In genomic region chr11:80694385-80694784, GRCh38 we compare ENCODE assay signal across 27 cellular contexts.
"Had no signal": no experiment of that assay in that cellular context is flagged by ENCODE, and none has a peak within 500 bp of the region (broad histone marks: within the 10 kb centered on the region; RNA-seq: fewer than 3 reads in every experiment).

No MANE protein-coding gene starts in this region.

- FAIRE-seq: astrocyte, K562, RCC 7860 had no signal

- H3K4me1 ChIP-seq: adrenal gland, body of pancreas, SJCRH30 had no signal

- H3K36me3 ChIP-seq: adrenal gland, SJCRH30, WERI-Rb-1 had no signal

- H3K4me3 ChIP-seq: adrenal gland, body of pancreas, K562, SJCRH30, SK-N-MC had no signal

- H3K27me3 ChIP-seq: adrenal gland, body of pancreas, SJCRH30 had no signal

- DNase-seq: activated CD4-positive, alpha-beta T cell treated with anti-CD3 and anti-CD28 coated beads for 36 hours; activated CD4-positive, alpha-beta T cell treated with anti-CD3 and anti-CD28 coated beads, Interleukin-2, amount 10 ng/mL, durations not matched to agents 7 days and 5 days; activated CD4-positive, alpha-beta T cell treated with anti-CD3 and anti-CD28 coated beads, Interleukin-2, amount 50 U/mL, for 48 hours; activated CD8-positive, alpha-beta T cell treated with anti-CD3 and anti-CD28 coated beads, Interleukin-2, amount 10 ng/mL, durations not matched to agents 7 days and 5 days; activated gamma-delta T cell treated with Interleukin-2 at 50 U/mL for 16 hours; activated naive CD4-positive, alpha-beta T cell treated with anti-CD3 and anti-CD28 coated beads for 36 hours; activated T-cell treated with anti-CD3 and anti-CD28 coated beads, Interleukin-2, amount 50 U/mL, for 4 hours; adrenal gland; body of pancreas; central memory CD4-positive, alpha-beta T cell; NCI-H1048; NCI-H1105 treated with DMSO at 0.1 percent for 48 hours; NCI-H1436; NCI-H1694; NCI-H1930; NCI-H2081 treated with DMSO at 0.1 percent for 48 hours; NCI-H446 treated with DMSO at 0.1 percent for 48 hours; NCI-H524 treated with DMSO at 0.1 percent for 48 hours; SHP77; SJCRH30; T1000; WERI-Rb-1 had no signal

- H3K9me3 ChIP-seq: adrenal gland, body of pancreas, SJCRH30 had no signal

- H3K27ac ChIP-seq: adrenal gland, body of pancreas, SJCRH30, SK-N-MC, WERI-Rb-1 had no signal

- ATAC-seq: activated CD4-positive, alpha-beta T cell treated with anti-CD3 and anti-CD28 coated beads for 36 hours; activated CD8-positive, alpha-beta T cell treated with anti-CD3 and anti-CD28 coated beads, Interleukin-2, amount 10 ng/mL, durations not matched to agents 7 days and 5 days; activated naive CD4-positive, alpha-beta T cell treated with anti-CD3 and anti-CD28 coated beads, Interleukin-2, amount 50 U/mL, for 72 hours; activated T-cell treated with anti-CD3 and anti-CD28 coated beads, Interleukin-2, amount 50 U/mL, for 4 hours; body of pancreas; K562 had no signal
